In genomic region chr9:130104413-130105193, GRCh38 we compare ENCODE assay signal across 17 cellular contexts. TPM values are rescaled to one million over a fixed set of nuclear protein-coding genes. Genes with fewer than 3 reads are reported as not detected.
DNase-seq lines count a peak whose midpoint lies in the region; ATAC-seq and TF ChIP-seq lines count a peak whose summit lies in the region.
"Had no signal": no experiment of that assay in that cellular context is flagged by ENCODE, and none has a peak within 500 bp of the region (broad histone marks: within the 10 kb centered on the region; RNA-seq: fewer than 3 reads in every experiment).

No MANE protein-coding gene starts in this region.

- CTCF ChIA-PET in A673 (lab: Charles Lee) (no interaction called here), activated B cell treated with CpG ODN at 0.5 μM for 24 hours (lab: Charles Lee) (interaction anchor here (1.4 to 6.1 kb wide), 2 partner anchors 11 to 135 kb away, joined by 3 to 108 read pairs; no protein-coding TSS in a partner anchor), GM10248 (lab: Yijun Ruan, JAX) (interaction anchor here (1.1 to 1.6 kb wide), 3 partner anchors 10 to 219 kb away, joined by 3 to 4 read pairs (median 3); no protein-coding TSS in a partner anchor)
- CTCF ChIA-PET in CD8-positive, alpha-beta T cell (lab: Charles Lee) = interaction anchor here (0.6 to 12.6 kb wide), 4 partner anchors 25 to 185 kb away, joined by 3 to 232 read pairs (median 20); no protein-coding TSS in a partner anchor

- peak overlapping the region; percentile 18 for H3K27ac ChIP-seq in A673 (ENCODE audit: low read depth, low read length, poor library complexity, severe bottlenecking)
- H3K27ac ChIP-seq in CD8-positive, alpha-beta T cell (ENCODE audit: low read depth, low read length) = no peak overlapping the region
- H3K27ac ChIP-seq: colonic mucosa, foreskin keratinocyte, VCaP had no signal

- no peak for ATAC-seq in activated B cell treated with CpG ODN at 0.5 μM for 24 hours (ENCODE audit: low read depth)
- no peak for ATAC-seq in HG03565 (IDR thresholded peaks at IDR 0.05; ENCODE audit: unreplicated experiment)
- no peak for ATAC-seq in CD8-positive, alpha-beta T cell
- ATAC-seq: foreskin keratinocyte had no signal

- H3K9me3 Mint-ChIP-seq in activated B cell treated with CpG ODN at 0.5 μM for 24 hours = no peaks in the 10 kb centered on the region
- no peaks in the 10 kb centered on the region for H3K9me3 Mint-ChIP-seq in CD8-positive, alpha-beta T cell
- H3K9me3 Mint-ChIP-seq: activated CD4-positive, alpha-beta memory T cell treated with anti-CD3 and anti-CD28 coated beads, Interleukin-2, amount 10 ng/mL, durations not matched to agents 7 days and 5 days; activated naive CD4-positive, alpha-beta T cell treated with anti-CD3 and anti-CD28 coated beads, Interleukin-2, amount 50 U/mL, for 24 hours had no signal

- no peaks in the 10 kb centered on the region for H3K9me3 ChIP-seq in A673 (ENCODE audit: low read depth, low read length, poor library complexity, severe bottlenecking)
- no peaks in the 10 kb centered on the region for H3K9me3 ChIP-seq in CD8-positive, alpha-beta T cell (ENCODE audit: low read length)
- H3K9me3 ChIP-seq: colonic mucosa had no signal

- TF ChIP-seq CTCF in A673 (conservative IDR thresholded peaks at IDR 0.05; ENCODE audit: low read depth, low read length) = no peak
- TF ChIP-seq CTCF in activated B cell treated with CpG ODN at 0.5 μM for 24 hours (IDR thresholded peaks at IDR 0.05) = no peak
- TF ChIP-seq CTCF in GM10248 (IDR thresholded peaks at IDR 0.05; ENCODE audit: control extremely low read depth, extremely low read depth, low read depth, missing control alignments) = no peak
- TF ChIP-seq CTCF in CD8-positive, alpha-beta T cell (IDR thresholded peaks at IDR 0.05) = no peak

- H3K36me3 ChIP-seq in A673 (ENCODE audit: insufficient read depth, low read length, poor library complexity, severe bottlenecking) = peaks cover 46% of the 10 kb centered on the region
- H3K36me3 ChIP-seq in CD8-positive, alpha-beta T cell (ENCODE audit: insufficient read depth, low read length) = peaks cover 19% of the 10 kb centered on the region

- H3K27me3 ChIP-seq in A673 (replicated peaks; ENCODE audit: insufficient read depth, low read depth, low read length, poor library complexity) = no peaks in the 10 kb centered on the region
- H3K27me3 ChIP-seq in CD8-positive, alpha-beta T cell (ENCODE audit: insufficient read depth, low read length) = no peaks in the 10 kb centered on the region
- H3K27me3 ChIP-seq: colonic mucosa, foreskin keratinocyte had no signal

- peak overlapping the region; percentile 24 for H3K27ac Mint-ChIP-seq in activated B cell treated with CpG ODN at 0.5 μM for 24 hours
- no peak overlapping the region for H3K27ac Mint-ChIP-seq in CD8-positive, alpha-beta T cell
- H3K27ac Mint-ChIP-seq: activated CD4-positive, alpha-beta memory T cell treated with anti-CD3 and anti-CD28 coated beads, Interleukin-2, amount 10 ng/mL, durations not matched to agents 7 days and 5 days; activated naive CD4-positive, alpha-beta T cell treated with anti-CD3 and anti-CD28 coated beads, Interleukin-2, amount 50 U/mL, for 24 hours had no signal

- H3K4me3 ChIP-seq in A673 (ENCODE audit: low read depth, low read length, poor library complexity, severe bottlenecking) = no peak overlapping the region
- H3K4me3 ChIP-seq in CD8-positive, alpha-beta T cell (ENCODE audit: low read depth, low read length) = no peak overlapping the region
- H3K4me3 ChIP-seq: colonic mucosa had no signal

- H3K36me3 Mint-ChIP-seq in activated B cell treated with CpG ODN at 0.5 μM for 24 hours (ENCODE audit: low read depth) = peaks cover 75% of the 10 kb centered on the region
- peaks cover 82% of the 10 kb centered on the region for H3K36me3 Mint-ChIP-seq in CD8-positive, alpha-beta T cell

- peaks cover 11% of the 10 kb centered on the region for H3K4me1 Mint-ChIP-seq in activated B cell treated with CpG ODN at 0.5 μM for 24 hours
- H3K4me1 Mint-ChIP-seq in CD8-positive, alpha-beta T cell (ENCODE audit: low read depth) = peaks cover 10% of the 10 kb centered on the region

- no peak overlapping the region for H3K4me3 Mint-ChIP-seq in activated B cell treated with CpG ODN at 0.5 μM for 24 hours
- H3K4me3 Mint-ChIP-seq in CD8-positive, alpha-beta T cell = no peak overlapping the region
- H3K4me3 Mint-ChIP-seq: activated CD4-positive, alpha-beta memory T cell treated with anti-CD3 and anti-CD28 coated beads, Interleukin-2, amount 10 ng/mL, durations not matched to agents 7 days and 5 days; activated naive CD4-positive, alpha-beta T cell treated with anti-CD3 and anti-CD28 coated beads, Interleukin-2, amount 50 U/mL, for 24 hours had no signal

- BruUV-seq in A673 (replicated peaks; lab: Mats Ljungman, UMichigan) = no TSS peak

- intact Hi-C loops in A673 (cut with micrococcal nuclease; ENCODE audit: unreplicated experiment) (loop anchor here (1.0 to 5.0 kb wide), 2 partner anchors 132 to 222 kb away; no protein-coding TSS in a partner anchor), activated B cell treated with CpG ODN at 0.5 μM for 24 hours (cut with micrococcal nuclease) (no loop called here)
- intact Hi-C loops in CD8-positive, alpha-beta T cell (cut with DNase I, micrococcal nuclease) = no loop called here

- no peak for DNase-seq in A673 (ENCODE audit: low spot score)
- DNase-seq in LHCN-M2 (ENCODE audit: low read depth) = peak; percentile 62
- DNase-seq in activated B cell treated with CpG ODN at 0.5 μM for 24 hours = no peak
- peak; percentile 59 for DNase-seq in mesenteric fat pad (ENCODE audit: low spot score)
- DNase-seq in pons (ENCODE audit: low spot score) = no peak
- no peak for DNase-seq in GM10248 (ENCODE audit: extremely low spot score)
- DNase-seq in CD8-positive, alpha-beta T cell = no peak
- DNase-seq: activated CD4-positive, alpha-beta memory T cell treated with anti-CD3 and anti-CD28 coated beads, Interleukin-2, amount 10 ng/mL, durations not matched to agents 7 days and 5 days; activated T-cell treated with anti-CD3 and anti-CD28 coated beads, Interleukin-2, amount 50 U/mL, for 48 hours; colonic mucosa; DND-41; foreskin keratinocyte; NCI-H82; stimulated activated CD4-positive, alpha-beta T cell treated with anti-CD3 and anti-CD28 coated beads, Interleukin-2, amount 100 ng/mL, for 48 hours had no signal

- POLR2A ChIA-PET in A673 (lab: Charles Lee; ENCODE audit: low non-redundant PET) (no interaction called here), activated B cell treated with CpG ODN at 0.5 μM for 24 hours (lab: Charles Lee) (interaction anchor here (0.6 to 0.7 kb wide), 2 partner anchors 367 to 475 kb away, joined by 3 to 4 read pairs; partner anchors contain the start of gene FUBP3), GM10248 (lab: Yijun Ruan, JAX) (no interaction called here)
- POLR2A ChIA-PET in CD8-positive, alpha-beta T cell (lab: Charles Lee) = no interaction called here

- H3K4me1 ChIP-seq in A673 (ENCODE audit: insufficient read depth, low read length, poor library complexity, severe bottlenecking) = peaks cover under 1% of the 10 kb centered on the region
- H3K4me1 ChIP-seq in CD8-positive, alpha-beta T cell (ENCODE audit: insufficient read depth, low read length) = peaks cover 3% of the 10 kb centered on the region
- H3K4me1 ChIP-seq: colonic mucosa, foreskin keratinocyte had no signal

- no peaks in the 10 kb centered on the region for H3K27me3 Mint-ChIP-seq in activated B cell treated with CpG ODN at 0.5 μM for 24 hours
- H3K27me3 Mint-ChIP-seq in CD8-positive, alpha-beta T cell (ENCODE audit: low read depth) = no peaks in the 10 kb centered on the region
- H3K27me3 Mint-ChIP-seq: activated CD4-positive, alpha-beta memory T cell treated with anti-CD3 and anti-CD28 coated beads, Interleukin-2, amount 10 ng/mL, durations not matched to agents 7 days and 5 days; activated naive CD4-positive, alpha-beta T cell treated with anti-CD3 and anti-CD28 coated beads, Interleukin-2, amount 50 U/mL, for 24 hours had no signal

RNA-seq across cellular contexts. Expression of gene GPR107, which starts 50.9 kb away (rescaled TPM):
- total RNA-seq in A673 (2021) = 47.1 and 50.9 TPM in 2 replicates
- 17.7 and 20.3 TPM in 2 replicates for total RNA-seq in LHCN-M2 (2014; rRNA removed)
- polyA plus RNA-seq in LHCN-M2 (2012) = 21.3 TPM
- total RNA-seq in activated B cell treated with CpG ODN at 0.5 μM for 24 hours = 17.7 and 19.6 TPM in 2 replicates
- total RNA-seq in mesenteric fat pad = 33.4 TPM
- total RNA-seq in CD8-positive, alpha-beta T cell = 10 to 100 TPM; 23.7 to 25.2 TPM

Comparison
In these comparisons a context has a peak if more than half of its experiments do, and no peak if none do; other contexts are left out.
1. DNase-seq: peak in LHCN-M2 (single experiment) and mesenteric fat pad (single experiment); none in A673 (single experiment), activated B cell treated with CpG ODN at 0.5 μM for 24 hours (single experiment), pons (single experiment), GM10248 (single experiment) and CD8-positive, alpha-beta T cell (0 of 7).